ENCODE assay signal across 9 cellular contexts in the genomic region with DNA sequence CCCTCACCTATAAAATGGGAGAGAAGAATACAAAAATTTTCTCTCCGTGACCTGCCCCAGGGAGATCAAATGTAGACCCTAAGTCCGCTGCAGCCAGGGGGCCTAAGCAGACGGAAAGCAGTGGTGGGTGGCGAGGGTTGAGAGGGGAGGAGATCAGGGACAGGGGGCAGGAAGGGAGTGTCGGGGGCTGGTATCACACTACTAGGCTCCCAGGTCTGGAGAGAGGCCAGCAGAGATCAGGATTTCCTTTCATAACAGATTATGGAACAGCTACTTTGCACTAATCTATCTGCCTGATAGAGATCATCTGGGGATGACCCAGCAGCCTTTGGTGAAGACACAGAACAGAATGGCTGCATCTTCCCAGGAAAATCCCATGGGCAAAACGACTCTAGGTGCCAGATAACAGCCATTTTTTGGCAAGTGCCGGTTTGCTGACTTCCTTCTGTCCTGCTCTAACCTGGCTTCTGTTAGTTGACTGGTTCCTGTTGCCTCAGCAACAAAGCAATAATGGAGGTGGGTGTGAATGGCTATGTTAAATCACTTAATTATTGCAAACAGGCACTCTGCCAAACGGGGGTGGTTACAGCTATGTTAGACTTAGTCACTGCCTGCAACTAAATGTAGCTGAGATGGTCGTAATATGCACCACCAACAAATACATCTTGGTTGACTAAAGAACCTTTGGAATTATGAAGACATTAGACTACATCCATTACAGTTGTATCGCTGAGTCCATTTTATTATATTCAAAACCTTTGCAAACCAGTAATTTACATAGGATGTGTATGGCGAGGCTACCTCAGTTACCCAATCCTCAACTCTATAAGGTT. TPM values are rescaled to one million over a fixed set of nuclear protein-coding genes. Genes with fewer than 3 reads are reported as not detected.
DNase-seq lines count a peak whose midpoint lies in the region; FAIRE-seq and TF ChIP-seq lines count a peak whose summit lies in the region.
"Had no signal": no experiment of that assay in that cellular context is flagged by ENCODE, and none has a peak within 500 bp of the region (broad histone marks: within the 10 kb centered on the region; RNA-seq: fewer than 3 reads in every experiment).

No MANE protein-coding gene starts in this region.

- H3K36me3 ChIP-seq in BLaER1 (no peaks in the 10 kb centered on the region), kidney epithelial cell (ENCODE audit: control insufficient read depth, insufficient read depth, low read length) (no peaks in the 10 kb centered on the region)

- DNase-seq in KBM-7 (peak; percentile 66), RCC 7860 (ENCODE audit: low spot score) (peak; percentile 89), MCF 10A (ENCODE audit: unreplicated experiment) (peak; percentile 87), kidney epithelial cell (ENCODE audit: low read depth) (peak; percentile 93), NCI-H510A (lab: John Stamatoyannopoulos, UW) (no peak), GM19238 (ENCODE audit: insufficient read length, low spot score) (no peak)
- peak; percentile 35 for DNase-seq in stimulated activated naive CD4-positive, alpha-beta T cell treated with Interleukin-2 at 50 U/mL for 16 hours (lab: John Stamatoyannopoulos, UW)

- H3K4me2 ChIP-seq in BLaER1: peak overlapping the region; percentile 67

- intact Hi-C loops in MCF 10A (cut with micrococcal nuclease): loop anchor here (5.0 kb wide), 1 partner anchor 119 kb away; the partner anchor contains the start of gene CSF1

- H3K27ac Mint-ChIP-seq in MCF 10A (ENCODE audit: low read depth, unreplicated experiment): no peak overlapping the region

- H3K27me3 Mint-ChIP-seq in MCF 10A (ENCODE audit: insufficient read depth, unreplicated experiment): no peaks in the 10 kb centered on the region

- H3K27ac ChIP-seq in BLaER1: peak overlapping the region; percentile 80

- POLR2A ChIA-PET in MCF 10A (lab: Yijun Ruan, JAX): no interaction called here

- no peaks in the 10 kb centered on the region for H4K20me1 ChIP-seq in BLaER1

- in situ Hi-C loops in KBM-7 (cut with MboI; ENCODE audit: low pct_unique_long_range_greater_than_20kb, low sequenced_read_pairs): no loop called here

- CTCF ChIA-PET in MCF 10A (lab: Yijun Ruan, JAX): interaction anchor here (0.6 to 25.8 kb wide), 3 partner anchors 155 to 303 kb away, joined by 3 to 969 read pairs (median 5); partner anchors contain the start of gene AHCYL1

- no peaks in the 10 kb centered on the region for H3K36me3 Mint-ChIP-seq in MCF 10A (ENCODE audit: insufficient read depth, unreplicated experiment)

- peak overlapping the region; percentile 34; the same call in 1 of the 2 replicates for H3K9ac ChIP-seq in BLaER1

- peaks cover 18% of the 10 kb centered on the region for H3K4me1 Mint-ChIP-seq in MCF 10A (ENCODE audit: insufficient read depth, unreplicated experiment)

- H3K4me3 ChIP-seq in BLaER1 (no peak overlapping the region), kidney epithelial cell (ENCODE audit: low read depth, low read length) (no peak overlapping the region)

- no peak for FAIRE-seq in RCC 7860 (lab: Jason Lieb, UNC)
- FAIRE-seq: colon had no signal

- TF ChIP-seq CTCF in MCF 10A (IDR thresholded peaks at IDR 0.05; ENCODE audit: unreplicated experiment) (no peak), kidney epithelial cell (IDR thresholded peaks at IDR 0.05; ENCODE audit: insufficient read depth, low read length, poor library complexity, severe bottlenecking) (peak; percentile 1)

- H3K9me3 Mint-ChIP-seq in MCF 10A (ENCODE audit: unreplicated experiment): no peaks in the 10 kb centered on the region

- H3K27me3 ChIP-seq in BLaER1: no peaks in the 10 kb centered on the region
- no peaks in the 10 kb centered on the region for H3K27me3 ChIP-seq in kidney epithelial cell (ENCODE audit: control insufficient read depth, insufficient read depth, low read length)

- H3K4me1 ChIP-seq in BLaER1: peaks cover 89% of the 10 kb centered on the region

- BruUV-seq in MCF 10A (replicated peaks; lab: Mats Ljungman, UMichigan): no TSS peak

- no peak overlapping the region for H3K4me3 Mint-ChIP-seq in MCF 10A (ENCODE audit: unreplicated experiment)

- no peaks in the 10 kb centered on the region for H3K9me3 ChIP-seq in BLaER1

RNA-seq across cellular contexts. Expression of gene EPS8L3, which starts 30.0 kb away (rescaled TPM):
- not detected in 2 replicates for total RNA-seq in MCF 10A (2022)
- 0.04 and 0.55 TPM in 2 replicates for total RNA-seq in kidney epithelial cell

RNA-seq across cellular contexts. Expression of gene GSTM3, which starts 52.9 kb away (rescaled TPM):
- total RNA-seq in MCF 10A (2022): not detected in 2 replicates
- 30.3 and 31.8 TPM in 2 replicates for total RNA-seq in kidney epithelial cell

Comparison
In these comparisons a context has a peak if more than half of its experiments do, and no peak if none do; other contexts are left out.
1. DNase-seq: peak in KBM-7 (single experiment), RCC 7860 (single experiment), MCF 10A (single experiment), kidney epithelial cell (single experiment) and stimulated activated naive CD4-positive, alpha-beta T cell treated with Interleukin-2 at 50 U/mL for 16 hours (single experiment); none in NCI-H510A (single experiment) and GM19238 (single experiment).
2. RNA of gene GSTM3, which starts 52.9 kb away (total RNA-seq): 30.3 to 31.8 TPM in kidney epithelial cell; not detected in MCF 10A; every median in the first group is over 10 times any median in the second.